1 cellular context compared by ENCODE assay signal in the genomic region with DNA sequence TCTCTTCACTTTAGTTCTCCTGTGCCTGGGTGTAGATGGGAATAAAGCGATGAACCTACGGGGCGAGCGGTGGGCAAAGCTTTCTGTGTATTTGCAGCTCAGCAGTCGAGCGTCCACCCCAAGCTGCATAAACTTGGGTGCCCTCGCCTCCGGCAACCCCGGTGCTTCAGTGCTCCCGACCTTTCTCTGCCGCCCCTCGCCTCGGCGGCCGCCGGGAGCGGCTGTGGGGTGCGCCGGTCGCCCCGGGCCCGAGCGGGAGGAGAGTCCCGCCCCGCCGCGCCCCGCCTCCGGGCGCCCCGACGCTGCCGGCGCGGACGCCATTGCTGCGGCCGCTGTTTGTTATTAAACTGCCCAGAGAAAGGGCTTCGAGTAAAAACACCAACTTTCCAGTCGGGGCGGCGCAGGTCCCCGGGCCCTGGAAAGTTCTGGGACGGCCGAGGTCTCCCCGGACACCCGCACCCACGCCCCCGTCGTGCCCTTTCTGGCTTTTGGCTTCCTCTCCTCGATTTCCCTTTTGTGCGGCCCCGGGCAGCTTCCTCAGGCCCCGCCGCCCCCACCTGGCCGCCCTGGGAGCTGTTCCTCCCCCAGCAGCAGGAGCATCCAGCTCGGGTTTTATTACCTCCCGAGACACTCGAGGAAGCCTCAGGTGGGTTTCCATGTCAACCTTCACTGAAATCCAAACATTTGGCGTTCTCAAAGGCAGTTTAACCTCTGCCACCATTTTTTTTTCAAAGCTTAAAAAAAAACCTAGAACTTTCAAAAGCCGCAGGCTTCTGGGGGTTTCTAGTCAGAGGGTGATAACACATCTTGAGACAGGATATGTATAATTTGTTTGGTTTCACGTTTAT.
TF ChIP-seq lines count a peak whose summit lies in the region.

No MANE protein-coding gene starts in this region.

TF ChIP-seq in HepG2, 621 proteins besides CTCF, POLR2A, EP300 and RAD21 (continued from another document and continues in another):
- TF ChIP-seq, protein P1, sequence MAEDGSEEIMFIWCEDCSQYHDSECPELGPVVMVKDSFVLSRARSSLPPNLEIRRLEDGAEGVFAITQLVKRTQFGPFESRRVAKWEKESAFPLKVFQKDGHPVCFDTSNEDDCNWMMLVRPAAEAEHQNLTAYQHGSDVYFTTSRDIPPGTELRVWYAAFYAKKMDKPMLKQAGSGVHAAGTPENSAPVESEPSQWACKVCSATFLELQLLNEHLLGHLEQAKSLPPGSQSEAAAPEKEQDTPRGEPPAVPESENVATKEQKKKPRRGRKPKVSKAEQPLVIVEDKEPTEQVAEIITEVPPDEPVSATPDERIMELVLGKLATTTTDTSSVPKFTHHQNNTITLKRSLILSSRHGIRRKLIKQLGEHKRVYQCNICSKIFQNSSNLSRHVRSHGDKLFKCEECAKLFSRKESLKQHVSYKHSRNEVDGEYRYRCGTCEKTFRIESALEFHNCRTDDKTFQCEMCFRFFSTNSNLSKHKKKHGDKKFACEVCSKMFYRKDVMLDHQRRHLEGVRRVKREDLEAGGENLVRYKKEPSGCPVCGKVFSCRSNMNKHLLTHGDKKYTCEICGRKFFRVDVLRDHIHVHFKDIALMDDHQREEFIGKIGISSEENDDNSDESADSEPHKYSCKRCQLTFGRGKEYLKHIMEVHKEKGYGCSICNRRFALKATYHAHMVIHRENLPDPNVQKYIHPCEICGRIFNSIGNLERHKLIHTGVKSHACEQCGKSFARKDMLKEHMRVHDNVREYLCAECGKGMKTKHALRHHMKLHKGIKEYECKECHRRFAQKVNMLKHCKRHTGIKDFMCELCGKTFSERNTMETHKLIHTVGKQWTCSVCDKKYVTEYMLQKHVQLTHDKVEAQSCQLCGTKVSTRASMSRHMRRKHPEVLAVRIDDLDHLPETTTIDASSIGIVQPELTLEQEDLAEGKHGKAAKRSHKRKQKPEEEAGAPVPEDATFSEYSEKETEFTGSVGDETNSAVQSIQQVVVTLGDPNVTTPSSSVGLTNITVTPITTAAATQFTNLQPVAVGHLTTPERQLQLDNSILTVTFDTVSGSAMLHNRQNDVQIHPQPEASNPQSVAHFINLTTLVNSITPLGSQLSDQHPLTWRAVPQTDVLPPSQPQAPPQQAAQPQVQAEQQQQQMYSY (CRISPR knock-in tag; IDR thresholded peaks at IDR 0.05) = peak; percentile 97
- TF ChIP-seq ZBTB7A (CRISPR knock-in tag; IDR thresholded peaks at IDR 0.05) (no peak), ZNF446 (CRISPR knock-in tag; IDR thresholded peaks at IDR 0.05) (no peak), ZNF777 (CRISPR knock-in tag; IDR thresholded peaks at IDR 0.05) (peak; percentile 85), RARA (CRISPR knock-in tag; IDR thresholded peaks at IDR 0.05) (no peak), YY1 (IDR thresholded peaks at IDR 0.05; ENCODE audit: insufficient read depth, insufficient replicate concordance, low read depth, low read length) (peak; percentile 90), STAG1 (CRISPR knock-in tag; IDR thresholded peaks at IDR 0.05) (peak; percentile 17; the same call in 1 of the 2 replicates), HOXA3 (CRISPR knock-in tag; IDR thresholded peaks at IDR 0.05) (peak; percentile 66), MATR3 (CRISPR knock-in tag; IDR thresholded peaks at IDR 0.05) (no peak), ZNF3 (CRISPR knock-in tag; IDR thresholded peaks at IDR 0.05) (no peak), ZBTB38 (CRISPR knock-in tag; IDR thresholded peaks at IDR 0.05) (no peak), ZNF383 (CRISPR knock-in tag; IDR thresholded peaks at IDR 0.05; ENCODE audit: borderline replicate concordance) (no peak), ZNF761 (CRISPR knock-in tag; conservative IDR thresholded peaks at IDR 0.05) (no peak), ZNF350 (CRISPR knock-in tag; IDR thresholded peaks at IDR 0.05; ENCODE audit: borderline replicate concordance, low read depth) (no peak), ZNF20 (CRISPR knock-in tag; IDR thresholded peaks at IDR 0.05) (no peak), ZFX (CRISPR knock-in tag; IDR thresholded peaks at IDR 0.05; ENCODE audit: low read depth) (peak; percentile 53; the same call in 1 of the 2 replicates), SSRP1 (CRISPR knock-in tag; IDR thresholded peaks at IDR 0.05) (no peak), ATF7-NPFF (CRISPR knock-in tag; IDR thresholded peaks at IDR 0.05; ENCODE audit: low read depth) (0 out of 2 replicates have a peak, but pooled peaks have one; percentile 38), ZNF766 (CRISPR knock-in tag; IDR thresholded peaks at IDR 0.05; ENCODE audit: borderline replicate concordance) (no peak), ZNF124 (CRISPR knock-in tag; IDR thresholded peaks at IDR 0.05) (0 out of 2 replicates have a peak, but pooled peaks have one; percentile 26), ZNF234 (CRISPR knock-in tag; conservative IDR thresholded peaks at IDR 0.05) (no peak), HNRNPLL (IDR thresholded peaks at IDR 0.05; ENCODE audit: low read depth, low read length, poor library complexity, severe bottlenecking) (peak; percentile 60), PPARG (CRISPR knock-in tag; conservative IDR thresholded peaks at IDR 0.05) (peak; percentile 77), SMARCC2 (IDR thresholded peaks at IDR 0.05) (no peak), TEAD3 (CRISPR knock-in tag; optimal IDR thresholded peaks at IDR 0.05; ENCODE audit: borderline replicate concordance) (no peak), CHD2 (IDR thresholded peaks at IDR 0.05; ENCODE audit: low read depth, low read length) (no peak), CBX2 (IDR thresholded peaks at IDR 0.05; ENCODE audit: low read depth, low read length) (no peak), CBX2 (CRISPR knock-in tag; IDR thresholded peaks at IDR 0.05; ENCODE audit: low read depth) (0 out of 2 replicates have a peak, but pooled peaks have one; percentile 44), ZMYM3 (CRISPR knock-in tag; IDR thresholded peaks at IDR 0.05) (0 out of 2 replicates have a peak, but pooled peaks have one; percentile 17), SRF (IDR thresholded peaks at IDR 0.05; ENCODE audit: low read depth, low read length) (no peak), SRY (CRISPR knock-in tag; IDR thresholded peaks at IDR 0.05) (no peak), PHF21A (CRISPR knock-in tag; IDR thresholded peaks at IDR 0.05) (no peak), MTF1 (CRISPR knock-in tag; IDR thresholded peaks at IDR 0.05) (no peak), HNF4A (CRISPR knock-in tag; IDR thresholded peaks at IDR 0.05) (peak; percentile 10; the same call in 1 of the 2 replicates)
- TF ChIP-seq, protein P2, sequence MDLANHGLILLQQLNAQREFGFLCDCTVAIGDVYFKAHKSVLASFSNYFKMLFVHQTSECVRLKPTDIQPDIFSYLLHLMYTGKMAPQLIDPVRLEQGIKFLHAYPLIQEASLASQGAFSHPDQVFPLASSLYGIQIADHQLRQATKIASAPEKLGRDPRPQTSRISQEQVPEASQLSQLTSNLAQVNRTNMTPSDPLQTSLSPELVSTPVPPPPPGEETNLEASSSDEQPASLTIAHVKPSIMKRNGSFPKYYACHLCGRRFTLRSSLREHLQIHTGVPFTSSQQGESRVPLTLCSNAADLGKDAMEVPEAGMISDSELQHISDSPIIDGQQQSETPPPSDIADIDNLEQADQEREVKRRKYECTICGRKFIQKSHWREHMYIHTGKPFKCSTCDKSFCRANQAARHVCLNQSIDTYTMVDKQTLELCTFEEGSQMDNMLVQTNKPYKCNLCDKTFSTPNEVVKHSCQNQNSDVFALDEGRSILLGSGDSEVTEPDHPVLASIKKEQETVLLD (CRISPR knock-in tag; IDR thresholded peaks at IDR 0.05; ENCODE audit: low read depth) = no peak
- TF ChIP-seq, protein P3, sequence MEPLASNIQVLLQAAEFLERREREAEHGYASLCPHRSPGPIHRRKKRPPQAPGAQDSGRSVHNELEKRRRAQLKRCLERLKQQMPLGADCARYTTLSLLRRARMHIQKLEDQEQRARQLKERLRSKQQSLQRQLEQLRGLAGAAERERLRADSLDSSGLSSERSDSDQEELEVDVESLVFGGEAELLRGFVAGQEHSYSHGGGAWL (CRISPR knock-in tag; IDR thresholded peaks at IDR 0.05) = peak; percentile 51; the same call in 1 of the 2 replicates
- TF ChIP-seq, protein P4, sequence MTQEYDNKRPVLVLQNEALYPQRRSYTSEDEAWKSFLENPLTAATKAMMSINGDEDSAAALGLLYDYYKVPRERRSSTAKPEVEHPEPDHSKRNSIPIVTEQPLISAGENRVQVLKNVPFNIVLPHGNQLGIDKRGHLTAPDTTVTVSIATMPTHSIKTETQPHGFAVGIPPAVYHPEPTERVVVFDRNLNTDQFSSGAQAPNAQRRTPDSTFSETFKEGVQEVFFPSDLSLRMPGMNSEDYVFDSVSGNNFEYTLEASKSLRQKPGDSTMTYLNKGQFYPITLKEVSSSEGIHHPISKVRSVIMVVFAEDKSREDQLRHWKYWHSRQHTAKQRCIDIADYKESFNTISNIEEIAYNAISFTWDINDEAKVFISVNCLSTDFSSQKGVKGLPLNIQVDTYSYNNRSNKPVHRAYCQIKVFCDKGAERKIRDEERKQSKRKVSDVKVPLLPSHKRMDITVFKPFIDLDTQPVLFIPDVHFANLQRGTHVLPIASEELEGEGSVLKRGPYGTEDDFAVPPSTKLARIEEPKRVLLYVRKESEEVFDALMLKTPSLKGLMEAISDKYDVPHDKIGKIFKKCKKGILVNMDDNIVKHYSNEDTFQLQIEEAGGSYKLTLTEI (CRISPR knock-in tag; conservative IDR thresholded peaks at IDR 0.05) = no peak
- TF ChIP-seq, protein P5, sequence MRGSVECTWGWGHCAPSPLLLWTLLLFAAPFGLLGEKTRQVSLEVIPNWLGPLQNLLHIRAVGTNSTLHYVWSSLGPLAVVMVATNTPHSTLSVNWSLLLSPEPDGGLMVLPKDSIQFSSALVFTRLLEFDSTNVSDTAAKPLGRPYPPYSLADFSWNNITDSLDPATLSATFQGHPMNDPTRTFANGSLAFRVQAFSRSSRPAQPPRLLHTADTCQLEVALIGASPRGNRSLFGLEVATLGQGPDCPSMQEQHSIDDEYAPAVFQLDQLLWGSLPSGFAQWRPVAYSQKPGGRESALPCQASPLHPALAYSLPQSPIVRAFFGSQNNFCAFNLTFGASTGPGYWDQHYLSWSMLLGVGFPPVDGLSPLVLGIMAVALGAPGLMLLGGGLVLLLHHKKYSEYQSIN (CRISPR knock-in tag; IDR thresholded peaks at IDR 0.05; ENCODE audit: borderline replicate concordance) = no peak
- TF ChIP-seq, protein P6, sequence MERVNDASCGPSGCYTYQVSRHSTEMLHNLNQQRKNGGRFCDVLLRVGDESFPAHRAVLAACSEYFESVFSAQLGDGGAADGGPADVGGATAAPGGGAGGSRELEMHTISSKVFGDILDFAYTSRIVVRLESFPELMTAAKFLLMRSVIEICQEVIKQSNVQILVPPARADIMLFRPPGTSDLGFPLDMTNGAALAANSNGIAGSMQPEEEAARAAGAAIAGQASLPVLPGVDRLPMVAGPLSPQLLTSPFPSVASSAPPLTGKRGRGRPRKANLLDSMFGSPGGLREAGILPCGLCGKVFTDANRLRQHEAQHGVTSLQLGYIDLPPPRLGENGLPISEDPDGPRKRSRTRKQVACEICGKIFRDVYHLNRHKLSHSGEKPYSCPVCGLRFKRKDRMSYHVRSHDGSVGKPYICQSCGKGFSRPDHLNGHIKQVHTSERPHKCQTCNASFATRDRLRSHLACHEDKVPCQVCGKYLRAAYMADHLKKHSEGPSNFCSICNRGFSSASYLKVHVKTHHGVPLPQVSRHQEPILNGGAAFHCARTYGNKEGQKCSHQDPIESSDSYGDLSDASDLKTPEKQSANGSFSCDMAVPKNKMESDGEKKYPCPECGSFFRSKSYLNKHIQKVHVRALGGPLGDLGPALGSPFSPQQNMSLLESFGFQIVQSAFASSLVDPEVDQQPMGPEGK (CRISPR knock-in tag; IDR thresholded peaks at IDR 0.05) = peak; percentile 84
- TF ChIP-seq, protein P7, sequence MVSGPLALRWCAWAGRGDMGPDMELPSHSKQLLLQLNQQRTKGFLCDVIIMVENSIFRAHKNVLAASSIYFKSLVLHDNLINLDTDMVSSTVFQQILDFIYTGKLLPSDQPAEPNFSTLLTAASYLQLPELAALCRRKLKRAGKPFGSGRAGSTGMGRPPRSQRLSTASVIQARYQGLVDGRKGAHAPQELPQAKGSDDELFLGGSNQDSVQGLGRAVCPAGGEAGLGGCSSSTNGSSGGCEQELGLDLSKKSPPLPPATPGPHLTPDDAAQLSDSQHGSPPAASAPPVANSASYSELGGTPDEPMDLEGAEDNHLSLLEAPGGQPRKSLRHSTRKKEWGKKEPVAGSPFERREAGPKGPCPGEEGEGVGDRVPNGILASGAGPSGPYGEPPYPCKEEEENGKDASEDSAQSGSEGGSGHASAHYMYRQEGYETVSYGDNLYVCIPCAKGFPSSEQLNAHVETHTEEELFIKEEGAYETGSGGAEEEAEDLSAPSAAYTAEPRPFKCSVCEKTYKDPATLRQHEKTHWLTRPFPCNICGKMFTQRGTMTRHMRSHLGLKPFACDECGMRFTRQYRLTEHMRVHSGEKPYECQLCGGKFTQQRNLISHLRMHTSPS (CRISPR knock-in tag; IDR thresholded peaks at IDR 0.05; ENCODE audit: low read depth) = no peak
- TF ChIP-seq, protein P8, sequence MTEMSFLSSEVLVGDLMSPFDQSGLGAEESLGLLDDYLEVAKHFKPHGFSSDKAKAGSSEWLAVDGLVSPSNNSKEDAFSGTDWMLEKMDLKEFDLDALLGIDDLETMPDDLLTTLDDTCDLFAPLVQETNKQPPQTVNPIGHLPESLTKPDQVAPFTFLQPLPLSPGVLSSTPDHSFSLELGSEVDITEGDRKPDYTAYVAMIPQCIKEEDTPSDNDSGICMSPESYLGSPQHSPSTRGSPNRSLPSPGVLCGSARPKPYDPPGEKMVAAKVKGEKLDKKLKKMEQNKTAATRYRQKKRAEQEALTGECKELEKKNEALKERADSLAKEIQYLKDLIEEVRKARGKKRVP (CRISPR knock-in tag; IDR thresholded peaks at IDR 0.05) = no peak
- TF ChIP-seq, protein P9, sequence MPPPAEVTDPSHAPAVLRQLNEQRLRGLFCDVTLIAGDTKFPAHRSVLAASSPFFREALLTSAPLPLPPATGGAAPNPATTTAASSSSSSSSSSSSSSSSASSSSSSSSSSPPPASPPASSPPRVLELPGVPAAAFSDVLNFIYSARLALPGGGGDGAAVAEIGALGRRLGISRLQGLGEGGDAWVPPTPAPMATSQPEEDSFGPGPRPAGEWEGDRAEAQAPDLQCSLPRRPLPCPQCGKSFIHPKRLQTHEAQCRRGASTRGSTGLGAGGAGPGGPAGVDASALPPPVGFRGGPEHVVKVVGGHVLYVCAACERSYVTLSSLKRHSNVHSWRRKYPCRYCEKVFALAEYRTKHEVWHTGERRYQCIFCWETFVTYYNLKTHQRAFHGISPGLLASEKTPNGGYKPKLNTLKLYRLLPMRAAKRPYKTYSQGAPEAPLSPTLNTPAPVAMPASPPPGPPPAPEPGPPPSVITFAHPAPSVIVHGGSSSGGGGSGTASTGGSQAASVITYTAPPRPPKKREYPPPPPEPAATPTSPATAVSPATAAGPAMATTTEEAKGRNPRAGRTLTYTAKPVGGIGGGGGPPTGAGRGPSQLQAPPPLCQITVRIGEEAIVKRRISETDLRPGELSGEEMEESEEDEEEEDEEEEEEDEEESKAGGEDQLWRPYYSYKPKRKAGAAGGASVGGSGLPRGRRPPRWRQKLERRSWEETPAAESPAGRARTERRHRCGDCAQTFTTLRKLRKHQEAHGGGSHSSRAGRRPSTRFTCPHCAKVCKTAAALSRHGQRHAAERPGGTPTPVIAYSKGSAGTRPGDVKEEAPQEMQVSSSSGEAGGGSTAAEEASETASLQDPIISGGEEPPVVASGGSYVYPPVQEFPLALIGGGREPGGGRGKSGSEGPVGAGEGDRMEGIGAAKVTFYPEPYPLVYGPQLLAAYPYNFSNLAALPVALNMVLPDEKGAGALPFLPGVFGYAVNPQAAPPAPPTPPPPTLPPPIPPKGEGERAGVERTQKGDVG (CRISPR knock-in tag; IDR thresholded peaks at IDR 0.05; ENCODE audit: borderline replicate concordance) = peak; percentile 10; the same call in 1 of the 2 replicates
